In the genomic region with DNA sequence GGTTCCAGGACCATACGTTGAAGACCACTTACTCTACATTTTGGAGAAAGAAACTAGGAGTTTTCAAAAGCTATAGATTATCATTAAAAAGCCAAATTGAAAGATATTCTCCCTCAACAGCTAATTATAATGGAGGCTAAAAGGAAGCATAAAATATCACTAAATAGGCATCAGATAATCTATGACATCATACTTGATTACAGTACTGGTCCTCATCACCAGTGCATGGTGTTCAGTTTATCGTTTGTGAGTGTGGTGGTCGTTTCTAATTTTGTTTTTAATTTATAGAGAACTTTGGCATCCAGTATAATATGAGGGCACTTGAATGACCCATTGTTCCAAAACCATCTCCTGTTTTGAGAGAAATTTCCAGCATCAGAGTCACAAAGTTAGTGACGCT, we compare ENCODE assay signal across 27 cellular contexts.
DNase-seq lines count a peak whose midpoint lies in the region; ATAC-seq, FAIRE-seq and TF ChIP-seq lines count a peak whose summit lies in the region.
"Had no signal": no experiment of that assay in that cellular context is flagged by ENCODE, and none has a peak within 500 bp of the region (broad histone marks: within the 10 kb centered on the region; RNA-seq: fewer than 3 reads in every experiment).

No MANE protein-coding gene starts in this region.

- H2AFZ ChIP-seq in Karpas-422 (ENCODE audit: low read length), result no peak overlapping the region

- 72 to 89% (median 89%) methylated on average over 4 of the region's 4 CpGs for WGBS in psoas muscle, 3 donors
- 79 to 86% (median 83%) methylated on average over 4 of the region's 4 CpGs for WGBS in small intestine, 3 donors

- H3K36me3 ChIP-seq in HEK293 (ENCODE audit: control insufficient read depth in 2 of 2, insufficient read depth in 1 of 2, low read length in 2 of 2), result no peaks in the 10 kb centered on the region
- no peaks in the 10 kb centered on the region for H3K36me3 ChIP-seq in Karpas-422 (ENCODE audit: insufficient read depth, low read length)
- no peaks in the 10 kb centered on the region for H3K36me3 ChIP-seq in psoas muscle (ENCODE audit: insufficient read depth in 1 of 2, low read depth in 1 of 2)
- H3K36me3 ChIP-seq in skeletal muscle tissue (ENCODE audit: control insufficient read depth in 3 of 3, insufficient read depth in 3 of 3, low read length in 3 of 3), result no peaks in the 10 kb centered on the region
- no peaks in the 10 kb centered on the region for H3K36me3 ChIP-seq in small intestine (ENCODE audit: control insufficient read depth in 2 of 2, insufficient read depth in 2 of 2, low read length in 2 of 2)
- H3K36me3 ChIP-seq: BE2C, BLaER1 had no signal

- FAIRE-seq in small intestine (lab: Jason Lieb, UNC), result no peak
- FAIRE-seq: A204.1, GM12878, GM12892, GM18507 had no signal

- no peak overlapping the region for H3K4me2 ChIP-seq in Karpas-422 (ENCODE audit: low read depth, low read length, poor library complexity, severe bottlenecking)
- H3K4me2 ChIP-seq: BLaER1 had no signal

- intact Hi-C loops in psoas muscle (cut with DNase I), result loop anchor here in 1 of 2 donors (5.0 kb wide), 1 partner anchor 40 kb away; no protein-coding TSS in a partner anchor

- no peaks in the 10 kb centered on the region; the same call in 1 of the 2 replicates for H3K4me1 ChIP-seq in HEK293 (ENCODE audit: control insufficient read depth, insufficient read depth, low read length)
- peaks cover 83% of the 10 kb centered on the region for H3K4me1 ChIP-seq in Karpas-422 (ENCODE audit: low read length)
- H3K4me1 ChIP-seq in psoas muscle, result peaks cover 38% of the 10 kb centered on the region
- H3K4me1 ChIP-seq in skeletal muscle tissue (ENCODE audit: control insufficient read depth in 3 of 3, insufficient read depth in 3 of 3, low read length in 3 of 3), result peaks cover 19 to 33% (median 29%) of the 10 kb centered on the region in 3 donors
- H3K4me1 ChIP-seq in small intestine (ENCODE audit: control insufficient read depth in 2 of 2, insufficient read depth in 1 of 2, low read depth in 1 of 2, low read length in 1 of 2), result no peaks in the 10 kb centered on the region
- H3K4me1 ChIP-seq: BE2C had no signal

- ATAC-seq in psoas muscle, result no peak
- ATAC-seq: GM12878 had no signal

- no peak overlapping the region for H3K9ac ChIP-seq in Karpas-422 (ENCODE audit: low read length)
- no peak overlapping the region for H3K9ac ChIP-seq in skeletal muscle tissue (ENCODE audit: low read depth in 1 of 3, low read length in 3 of 3)
- H3K9ac ChIP-seq: BLaER1 had no signal

- H4K20me1 ChIP-seq in Karpas-422 (ENCODE audit: insufficient read depth, low read depth, low read length), result no peaks in the 10 kb centered on the region
- H4K20me1 ChIP-seq: BLaER1 had no signal

- no peak for DNase-seq in Karpas-422
- no peak for DNase-seq in psoas muscle
- DNase-seq in small intestine, result no peak
- no peak for DNase-seq in activated CD4-positive, alpha-beta T cell treated with anti-CD3 and anti-CD28 coated beads for 48 hours
- DNase-seq in SIG-M5 (lab: John Stamatoyannopoulos, UW), result no peak
- DNase-seq: 8988T; ACHN; BE2C; C1 segment of cervical spinal cord; CD4-positive, alpha-beta memory T cell; CD4-positive, CD25-positive, alpha-beta regulatory T cell; CD8-positive, alpha-beta memory T cell; COR-L47; DMS 273 treated with DMSO at 0.1 percent for 48 hours; DMS153; DMS53; DMS79; DND-41; EL; GDM1 had no signal

- CTCF ChIA-PET in HEK293 (lab: Yijun Ruan, JAX), result interaction anchor here (0.7 to 1.3 kb wide), 4 partner anchors 14 to 206 kb away, joined by 3 to 5 read pairs (median 4); no protein-coding TSS in a partner anchor

- H3K79me2 ChIP-seq in Karpas-422 (ENCODE audit: low read length), result no peaks in the 10 kb centered on the region

- no peaks in the 10 kb centered on the region for H3K9me2 ChIP-seq in Karpas-422 (replicated peaks; ENCODE audit: insufficient read depth, low read length)

- no peaks in the 10 kb centered on the region for H3K9me3 ChIP-seq in HEK293 (ENCODE audit: control insufficient read depth, insufficient read depth, low read depth, low read length)
- no peaks in the 10 kb centered on the region for H3K9me3 ChIP-seq in Karpas-422 (ENCODE audit: low read length)
- H3K9me3 ChIP-seq in psoas muscle, result no peaks in the 10 kb centered on the region
- H3K9me3 ChIP-seq in skeletal muscle tissue (ENCODE audit: control insufficient read depth in 3 of 3, low read length in 3 of 3), result no peaks in the 10 kb centered on the region
- no peaks in the 10 kb centered on the region for H3K9me3 ChIP-seq in small intestine (ENCODE audit: control insufficient read depth, low read depth)
- H3K9me3 ChIP-seq: BE2C, BLaER1 had no signal

- no peaks in the 10 kb centered on the region for H3K27me3 ChIP-seq in Karpas-422 (ENCODE audit: low read length)
- no peaks in the 10 kb centered on the region for H3K27me3 ChIP-seq in psoas muscle (ENCODE audit: insufficient read depth in 3 of 3, low read length in 2 of 3)
- H3K27me3 ChIP-seq in skeletal muscle tissue (ENCODE audit: control insufficient read depth in 3 of 3, insufficient read depth in 3 of 3, low read length in 3 of 3), result no peaks in the 10 kb centered on the region
- H3K27me3 ChIP-seq in small intestine (ENCODE audit: control insufficient read depth in 2 of 2, insufficient read depth in 2 of 2, low read length in 2 of 2), result no peaks in the 10 kb centered on the region
- H3K27me3 ChIP-seq: BE2C, BLaER1 had no signal

- H3K27ac ChIP-seq in HEK293 (ENCODE audit: extremely low read depth, low read depth, low read length) (no peak overlapping the region), Karpas-422 (ENCODE audit: low read length) (peak overlapping the region; percentile 99), psoas muscle (peak overlapping the region; percentile 62), skeletal muscle tissue (ENCODE audit: low read depth, low read length) (peak overlapping the region; percentile 56), small intestine (ENCODE audit: low read depth in 1 of 2, low read length in 1 of 2) (no peak overlapping the region)
- H3K27ac ChIP-seq: BLaER1 had no signal

- POLR2A ChIA-PET in HEK293 (lab: Yijun Ruan, JAX), result interaction anchor here (0.7 to 3.6 kb wide), 2 partner anchors 9 to 229 kb away, joined by 5 to 14 read pairs; partner anchors contain the start of gene SRSF7

- TF ChIP-seq CTCF in HEK293 (tag by site-specific recombination; IDR thresholded peaks at IDR 0.05) (no peak), psoas muscle (IDR thresholded peaks at IDR 0.05) (no peak)

- H3K4me3 ChIP-seq in HEK293 (ENCODE audit: low read depth, low read length) (no peak overlapping the region), Karpas-422 (ENCODE audit: low read length) (no peak overlapping the region), psoas muscle (no peak overlapping the region), skeletal muscle tissue (ENCODE audit: low read length in 3 of 3) (no peak overlapping the region), small intestine (ENCODE audit: low read depth in 1 of 2, low read length in 2 of 2) (no peak overlapping the region)
- H3K4me3 ChIP-seq: BLaER1, GM12878 had no signal

TF ChIP-seq in HEK293, 187 proteins besides CTCF, POLR2A, EP300 and RAD21:
- TF ChIP-seq KLF1 (tag by site-specific recombination; IDR thresholded peaks at IDR 0.05) (no peak), ATF2 (tag by site-specific recombination; IDR thresholded peaks at IDR 0.05; ENCODE audit: low read depth) (peak; percentile 62), ZNF645 (tag by site-specific recombination; IDR thresholded peaks at IDR 0.05) (no peak), ZFP41 (tag by site-specific recombination; IDR thresholded peaks at IDR 0.05; ENCODE audit: borderline replicate concordance) (no peak), ZNF350 (tag by site-specific recombination; IDR thresholded peaks at IDR 0.05) (no peak), ZNF629 (tag by site-specific recombination; IDR thresholded peaks at IDR 0.05) (0 out of 2 replicates have a peak, but pooled peaks have one; percentile 27), ZNF324 (tag by site-specific recombination; IDR thresholded peaks at IDR 0.05) (no peak)

Comparison
In these comparisons a context has a peak if more than half of its experiments do, and no peak if none do; other contexts are left out.
1. H3K27ac ChIP-seq: peak in Karpas-422 (single experiment), psoas muscle (single experiment) and skeletal muscle tissue (single experiment); none in HEK293 (single experiment) and small intestine (0 of 2).